Comparison of ENCODE assay signal across 34 cellular contexts in genomic region chr19:37165635-37166034, GRCh38.
"Had no signal": no experiment of that assay in that cellular context is flagged by ENCODE, and none has a peak within 500 bp of the region (broad histone marks: within the 10 kb centered on the region; RNA-seq: fewer than 3 reads in every experiment).

No MANE protein-coding gene starts in this region.

- H3K4me3 ChIP-seq: adrenal gland, body of pancreas, breast epithelium had no signal

- ATAC-seq: activated CD8-positive, alpha-beta T cell treated with anti-CD3 and anti-CD28 coated beads for 36 hours; activated naive CD4-positive, alpha-beta T cell treated with anti-CD3 and anti-CD28 coated beads, Interleukin-2, amount 50 U/mL, for 72 hours; activated T-cell treated with anti-CD3 and anti-CD28 coated beads, Interleukin-2, amount 50 U/mL, for 4 hours; activated T-cell treated with anti-CD3 and anti-CD28 coated beads, Interleukin-2, amount 50 U/mL, for 72 hours; activated T-helper 17 cell treated with anti-CD3 and anti-CD28 coated beads, Interleukin-2, amount 50 U/mL, for 72 hours; body of pancreas had no signal

- FAIRE-seq: astrocyte, TTC549 had no signal

- DNase-seq: activated B cell treated with CpG ODN at 0.5 μM for 24 hours; activated CD4-positive, alpha-beta memory T cell treated with anti-CD3 and anti-CD28 coated beads for 36 hours; activated CD4-positive, alpha-beta T cell treated with anti-CD3 and anti-CD28 coated beads for 4 hours; activated CD4-positive, alpha-beta T cell treated with anti-CD3 and anti-CD28 coated beads, Interleukin-2, amount 10 ng/mL, durations not matched to agents 24 days and 14 days; activated CD4-positive, alpha-beta T cell treated with anti-CD3 and anti-CD28 coated beads, Interleukin-2, amount 50 U/mL, for 1 hour; activated CD4-positive, alpha-beta T cell treated with anti-CD3 and anti-CD28 coated beads, Interleukin-2, amount 50 U/mL, for 4 hours; activated CD4-positive, CD25-positive, alpha-beta regulatory T cell treated with anti-CD3 and anti-CD28 coated beads, Interleukin-2, amount 50 U/mL, for 72 hours; activated CD8-positive, alpha-beta memory T cell treated with anti-CD3 and anti-CD28 coated beads, Interleukin-2, amount 50 U/mL, for 4 hours; activated CD8-positive, alpha-beta T cell treated with anti-CD3 and anti-CD28 coated beads for 36 hours; activated effector memory CD4-positive, alpha-beta T cell treated with anti-CD3 and anti-CD28 coated beads, Interleukin-2, amount 50 U/mL, for 16 hours; activated gamma-delta T cell treated with Interleukin-2 at 50 U/mL for 16 hours; activated naive CD4-positive, alpha-beta T cell; activated naive CD4-positive, alpha-beta T cell treated with anti-CD3 and anti-CD28 coated beads for 36 hours; activated naive CD4-positive, alpha-beta T cell treated with anti-CD3 and anti-CD28 coated beads, Interleukin-2, amount 50 U/mL, for 16 hours; activated naive CD8-positive, alpha-beta T cell treated with anti-CD3 and anti-CD28 coated beads for 36 hours; activated T-cell treated with anti-CD3 and anti-CD28 coated beads for 4 hours; activated T-cell treated with anti-CD3 and anti-CD28 coated beads, Interleukin-2, amount 50 U/mL, for 1 hour; activated T-cell treated with anti-CD3 and anti-CD28 coated beads, Interleukin-2, amount 50 U/mL, for 4 hours; activated T-cell treated with anti-CD3 and anti-CD28 coated beads, Interleukin-2, amount 50 U/mL, for 72 hours; adrenal gland; amniotic stem cell; aorta; body of pancreas; brain microvascular endothelial cell; central memory CD4-positive, alpha-beta T cell; T-helper 1 cell; T-helper 2 cell; T-helper 9 cell had no signal

- H3K27me3 ChIP-seq: adrenal gland, body of pancreas, brain microvascular endothelial cell, breast epithelium had no signal

- H3K27ac ChIP-seq: adrenal gland, body of pancreas, brain microvascular endothelial cell, breast epithelium, VCaP had no signal

- H3K4me1 ChIP-seq: adrenal gland, body of pancreas, breast epithelium had no signal
